1 cellular context compared by ENCODE assay signal in genomic region chr15:40080847-40081246, GRCh38.
TF ChIP-seq lines count a peak whose summit lies in the region.

No MANE protein-coding gene starts in this region.

TF ChIP-seq in K562, 482 proteins besides CTCF, POLR2A, EP300 and RAD21 (continued from another document and continues in another):
- TF ChIP-seq TOE1 (IDR thresholded peaks at IDR 0.05; ENCODE audit: borderline replicate concordance): peak; percentile 70; the same call in 1 of the 2 replicates
- no peak for TF ChIP-seq TOE1 (CRISPR knock-in tag; IDR thresholded peaks at IDR 0.05; ENCODE audit: borderline replicate concordance, low read depth)
- TF ChIP-seq SRSF3 (IDR thresholded peaks at IDR 0.05; ENCODE audit: insufficient read depth, low read length): no peak
- no peak for TF ChIP-seq ZNF668 (CRISPR knock-in tag; IDR thresholded peaks at IDR 0.05)
- peak; percentile 76 for TF ChIP-seq ZNF766 (CRISPR knock-in tag; conservative IDR thresholded peaks at IDR 0.05)
- 0 out of 2 replicates have a peak, but pooled peaks have one; percentile 28 for TF ChIP-seq CREM (IDR thresholded peaks at IDR 0.05; ENCODE audit: low read depth)
- no peak for TF ChIP-seq ZNF76 (CRISPR knock-in tag; IDR thresholded peaks at IDR 0.05; ENCODE audit: borderline replicate concordance)
- no peak for TF ChIP-seq DIDO1 (tag; IDR thresholded peaks at IDR 0.05; ENCODE audit: low read depth)
- no peak for TF ChIP-seq RBM17 (IDR thresholded peaks at IDR 0.05; ENCODE audit: borderline replicate concordance, low read depth, low read length)
- TF ChIP-seq ASH1L (IDR thresholded peaks at IDR 0.05; ENCODE audit: borderline replicate concordance, low read depth, partially characterized antibody): no peak
- TF ChIP-seq ZFP36 (IDR thresholded peaks at IDR 0.05; ENCODE audit: low read depth, low read length, partially characterized antibody): no peak
- TF ChIP-seq ATF7 (IDR thresholded peaks at IDR 0.05): peak; percentile 45
- peak; percentile 72; the same call in 1 of the 2 replicates for TF ChIP-seq LEF1 (IDR thresholded peaks at IDR 0.05)
- TF ChIP-seq ADNP (tag; IDR thresholded peaks at IDR 0.05): peak; percentile 12; the same call in 1 of the 2 replicates
- no peak for TF ChIP-seq ZNF124 (CRISPR knock-in tag; IDR thresholded peaks at IDR 0.05)
- no peak for TF ChIP-seq BCLAF1 (IDR thresholded peaks at IDR 0.05; ENCODE audit: borderline replicate concordance in 1 of 2, control insufficient read depth in 1 of 2, low read depth in 2 of 2, low read length in 1 of 2)
- no peak for TF ChIP-seq PTRF (tag; IDR thresholded peaks at IDR 0.05)
- TF ChIP-seq ZNF175 (CRISPR knock-in tag; IDR thresholded peaks at IDR 0.05; ENCODE audit: low read depth): no peak
- TF ChIP-seq TFAM (CRISPR knock-in tag; conservative IDR thresholded peaks at IDR 0.05): no peak
- TF ChIP-seq TEAD2 (tag; IDR thresholded peaks at IDR 0.05): no peak
- TF ChIP-seq GTF2F1 (IDR thresholded peaks at IDR 0.05; ENCODE audit: low read depth, low read length): no peak
- TF ChIP-seq ZNF395 (CRISPR knock-in tag; IDR thresholded peaks at IDR 0.05): no peak; the same call in 1 of the 2 replicates
- TF ChIP-seq FOS (IDR thresholded peaks at IDR 0.05; ENCODE audit: extremely low read depth, insufficient read length): no peak
- no peak for TF ChIP-seq ZNF280A (IDR thresholded peaks at IDR 0.05; ENCODE audit: low read depth, partially characterized antibody)
- no peak for TF ChIP-seq ETS1 (conservative IDR thresholded peaks at IDR 0.05; ENCODE audit: control insufficient read depth, low read depth, low read length)
- TF ChIP-seq ATF1 (CRISPR knock-in tag; IDR thresholded peaks at IDR 0.05): no peak
- TF ChIP-seq ATF1 (tag; IDR thresholded peaks at IDR 0.05): peak; percentile 37; the same call in 1 of the 2 replicates
- TF ChIP-seq NFATC3 (IDR thresholded peaks at IDR 0.05): no peak
- peak; percentile 36; the same call in 1 of the 2 replicates for TF ChIP-seq ZBTB40 (IDR thresholded peaks at IDR 0.05)
- TF ChIP-seq ZBTB40 (CRISPR knock-in tag; IDR thresholded peaks at IDR 0.05): no peak
- TF ChIP-seq HDAC8 (tag; IDR thresholded peaks at IDR 0.05): no peak
- TF ChIP-seq TCFL5 (CRISPR knock-in tag; conservative IDR thresholded peaks at IDR 0.05): no peak
- peak; percentile 77 for TF ChIP-seq TEAD4 (IDR thresholded peaks at IDR 0.05; ENCODE audit: low read length)
- no peak for TF ChIP-seq TEAD4 (CRISPR knock-in tag; IDR thresholded peaks at IDR 0.05; ENCODE audit: borderline replicate concordance)
- peak; percentile 90 for TF ChIP-seq BHLHE40 (IDR thresholded peaks at IDR 0.05; ENCODE audit: low read length)
- TF ChIP-seq E2F3 (CRISPR knock-in tag; IDR thresholded peaks at IDR 0.05): no peak
- peak; percentile 94 for TF ChIP-seq PRDM10 (IDR thresholded peaks at IDR 0.05; ENCODE audit: partially characterized antibody)
- TF ChIP-seq ZBTB8A (IDR thresholded peaks at IDR 0.05; ENCODE audit: partially characterized antibody): no peak
- TF ChIP-seq ZNF740 (CRISPR knock-in tag; IDR thresholded peaks at IDR 0.05): no peak
- no peak for TF ChIP-seq ZNF740 (tag; IDR thresholded peaks at IDR 0.05)
- no peak for TF ChIP-seq KAT8 (IDR thresholded peaks at IDR 0.05; ENCODE audit: low read depth)
- no peak for TF ChIP-seq ZC3H4 (CRISPR knock-in tag; IDR thresholded peaks at IDR 0.05; ENCODE audit: borderline replicate concordance)
- peak; percentile 88 for TF ChIP-seq SMARCA4 (IDR thresholded peaks at IDR 0.05)
